1 cellular context compared by ENCODE assay signal in genomic region chr1:156924478-156925153, GRCh38.
TF ChIP-seq lines count a peak whose summit lies in the region.

No MANE protein-coding gene starts in this region.

TF ChIP-seq in WTC11, 78 proteins besides CTCF, POLR2A, EP300 and RAD21:
- TF ChIP-seq ETV6 (CRISPR knock-in tag; IDR thresholded peaks at IDR 0.05) (no peak), SOX15 (CRISPR knock-in tag; IDR thresholded peaks at IDR 0.05) (no peak), CREB1 (CRISPR knock-in tag; IDR thresholded peaks at IDR 0.05) (no peak), ZMAT4 (CRISPR knock-in tag; IDR thresholded peaks at IDR 0.05) (no peak)
